In the genomic region with DNA sequence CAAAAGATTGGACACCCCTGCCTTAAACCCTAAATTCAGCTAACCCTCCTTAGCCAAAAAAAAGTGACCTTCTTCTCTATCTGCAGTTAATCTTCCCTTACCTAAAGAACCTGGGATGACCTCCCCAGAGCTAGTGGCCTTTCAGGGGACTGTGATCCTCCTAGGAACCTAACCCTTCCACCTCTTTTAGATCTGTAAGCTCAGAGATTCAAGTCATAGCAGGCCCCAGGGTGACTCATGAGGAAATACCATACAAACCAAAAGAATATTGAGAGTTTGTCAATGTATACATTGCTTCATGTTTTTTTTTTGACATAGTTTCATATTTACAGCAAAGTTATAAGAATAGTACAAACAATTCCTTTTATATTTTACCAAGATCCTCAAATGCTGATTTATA, we compare ENCODE assay signal across 12 cellular contexts. TPM values are rescaled to one million over a fixed set of nuclear protein-coding genes. Genes with fewer than 3 reads are reported as not detected.
DNase-seq lines count a peak whose midpoint lies in the region; ATAC-seq, FAIRE-seq and TF ChIP-seq lines count a peak whose summit lies in the region.
"Had no signal": no experiment of that assay in that cellular context is flagged by ENCODE, and none has a peak within 500 bp of the region (broad histone marks: within the 10 kb centered on the region; RNA-seq: fewer than 3 reads in every experiment).

No MANE protein-coding gene starts in this region.

- no peak for ATAC-seq in T-cell (replicated peaks in 1 of 4)

- H3K4me3 ChIP-seq in kidney (ENCODE audit: low read length in 2 of 2) = no peak overlapping the region
- H3K4me3 ChIP-seq: left ventricle myocardium inferior had no signal

- H3K9me3 Mint-ChIP-seq in T-cell = no peaks in the 10 kb centered on the region
- H3K9me3 Mint-ChIP-seq: dendritic cell treated with granulocyte-macrophage colony-stimulating factor and Interleukin-4, amounts not matched to agents 40 ng/mL and 50 ng/mL, for 4 days had no signal

- H3K4me1 Mint-ChIP-seq in T-cell = peaks cover 16 to 25% (median 22%) of the 10 kb centered on the region in 3 donors

- peak overlapping the region; percentile 25 to 39 for H3K27ac Mint-ChIP-seq in T-cell
- H3K27ac Mint-ChIP-seq: dendritic cell treated with granulocyte-macrophage colony-stimulating factor and Interleukin-4, amounts not matched to agents 40 ng/mL and 50 ng/mL, for 4 days had no signal

- DNase-seq in AG08395 (ENCODE audit: low spot score) (peak; percentile 22), GM12892 (ENCODE audit: insufficient read length) (no peak), T-cell (no peak), fibroblast of gingiva (ENCODE audit: low read depth) (peak; percentile 40), NCI-H2081 (lab: John Stamatoyannopoulos, UW) (no peak), kidney (no peak), NCI-H1105 treated with DMSO at 0.1 percent for 48 hours (lab: John Stamatoyannopoulos, UW) (no peak), NCI-H1417 treated with DMSO at 0.1 percent for 48 hours (lab: John Stamatoyannopoulos, UW) (no peak)
- DNase-seq: left ventricle myocardium inferior, NCI-H1092 treated with DMSO at 0.1 percent for 48 hours had no signal

- FAIRE-seq in GM12892 (lab: Jason Lieb, UNC) (peak; percentile 51), kidney (lab: Jason Lieb, UNC) (no peak)

- TF ChIP-seq CTCF in kidney (IDR thresholded peaks at IDR 0.05; ENCODE audit: borderline replicate concordance, extremely low read depth, insufficient read depth) = no peak

- POLR2A ChIA-PET in T-cell (lab: Charles Lee) = interaction anchor here (0.6 kb wide), 2 partner anchors 49 to 71 kb away, joined by 4 to 8 read pairs; no protein-coding TSS in a partner anchor

- intact Hi-C loops in kidney (cut with DNase I) = no loop called here

- H3K36me3 Mint-ChIP-seq in T-cell = no peaks in the 10 kb centered on the region

- no peak for TF ChIP-seq POLR2A in GM12892 (IDR thresholded peaks at IDR 0.05; ENCODE audit: low read depth, low read length)

- H3K36me3 ChIP-seq in kidney (ENCODE audit: control insufficient read depth in 1 of 2, insufficient read depth in 2 of 2, low read length in 2 of 2) = no peaks in the 10 kb centered on the region
- H3K36me3 ChIP-seq: left ventricle myocardium inferior had no signal

- H3K4me1 ChIP-seq in kidney (ENCODE audit: control insufficient read depth in 1 of 2, insufficient read depth in 1 of 2, low read depth in 1 of 2, low read length in 2 of 2) = no peaks in the 10 kb centered on the region
- H3K4me1 ChIP-seq: left ventricle myocardium inferior had no signal

- no peaks in the 10 kb centered on the region for H3K27me3 Mint-ChIP-seq in T-cell

- no peak overlapping the region for H3K27ac ChIP-seq in kidney (ENCODE audit: low read depth in 2 of 2, low read length in 2 of 2)
- H3K27ac ChIP-seq: left ventricle myocardium inferior had no signal

- no peak overlapping the region for H3K4me3 Mint-ChIP-seq in T-cell
- H3K4me3 Mint-ChIP-seq: dendritic cell treated with granulocyte-macrophage colony-stimulating factor and Interleukin-4, amounts not matched to agents 40 ng/mL and 50 ng/mL, for 4 days had no signal

- H3K9me3 ChIP-seq in kidney (ENCODE audit: control insufficient read depth in 1 of 2, low read length in 2 of 2) = no peaks in the 10 kb centered on the region
- H3K9me3 ChIP-seq: left ventricle myocardium inferior had no signal

- no peak overlapping the region for H3K9ac ChIP-seq in kidney (ENCODE audit: low read length in 2 of 2)

- CTCF ChIA-PET in T-cell (lab: Charles Lee) = no interaction called here

RNA-seq across cellular contexts. Expression of gene CXCR5, which starts 38.3 kb away (rescaled TPM):
- polyA plus RNA-seq in GM12892 (2012; ENCODE audit: missing spikeins) = 2.1 TPM
- total RNA-seq in T-cell (10 to 100 TPM in 1 of 5 donors, 1 to 10 TPM in 4; 4.7 to 10.6 (median 6.3) TPM), kidney (1.1 TPM)
- not detected for polyA plus RNA-seq in kidney (ENCODE audit: insufficient read depth, low read depth, low replicate concordance)
- total RNA-seq: left ventricle myocardium inferior, RPMI7951 had no signal

RNA-seq across cellular contexts. Expression of gene DDX6, which starts 54.4 kb away (rescaled TPM):
- polyA plus RNA-seq in GM12892 (2012; ENCODE audit: missing spikeins) = 51.2 TPM
- total RNA-seq in T-cell = 100 to 1,000 TPM; 220 to 312 (median 244) TPM
- 121 TPM for total RNA-seq in kidney
- 22.5 TPM for polyA plus RNA-seq in kidney (ENCODE audit: insufficient read depth, low read depth, low replicate concordance)

Comparison
In these comparisons a context has a peak if more than half of its experiments do, and no peak if none do; other contexts are left out.
1. DNase-seq: peak in AG08395 (single experiment) and fibroblast of gingiva (single experiment); none in GM12892 (single experiment), T-cell (0 of 34), NCI-H2081 (0 of 2), kidney (single experiment), NCI-H1105 treated with DMSO at 0.1 percent for 48 hours (single experiment) and NCI-H1417 treated with DMSO at 0.1 percent for 48 hours (single experiment).